ENCODE assay signal across 12 cellular contexts in the genomic region with DNA sequence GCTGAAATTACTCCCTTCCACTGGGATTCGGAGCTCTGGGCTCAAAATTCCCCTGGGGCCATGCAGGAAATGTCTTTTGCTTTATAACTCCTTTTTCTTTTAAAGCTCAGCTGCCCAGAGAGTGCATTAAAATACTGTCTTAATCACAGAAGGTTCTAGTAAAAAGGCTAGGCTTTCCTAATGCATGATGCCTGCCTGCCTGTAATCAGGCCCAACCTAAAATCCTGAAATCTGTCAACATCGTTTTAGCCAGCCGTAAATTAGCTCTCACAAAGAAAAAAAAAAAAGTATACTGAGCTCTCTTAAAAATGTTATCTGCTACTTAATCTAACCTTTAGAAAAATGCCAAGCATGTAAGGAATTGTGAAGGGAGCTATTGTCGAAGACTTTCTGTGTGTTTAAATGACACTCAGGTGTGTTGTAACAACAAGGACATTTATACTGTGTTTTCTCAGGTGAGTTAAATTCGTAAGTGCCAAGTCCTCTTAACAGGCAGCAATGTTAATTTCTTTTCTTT. TPM values are rescaled to one million over a fixed set of nuclear protein-coding genes. Genes with fewer than 3 reads are reported as not detected.
DNase-seq lines count a peak whose midpoint lies in the region; ATAC-seq, FAIRE-seq and TF ChIP-seq lines count a peak whose summit lies in the region.
"Had no signal": no experiment of that assay in that cellular context is flagged by ENCODE, and none has a peak within 500 bp of the region (broad histone marks: within the 10 kb centered on the region; RNA-seq: fewer than 3 reads in every experiment).

No MANE protein-coding gene starts in this region.

- H3K36me3 Mint-ChIP-seq in HFFc6 (ENCODE audit: low read depth) (no peaks in the 10 kb centered on the region), nephron progenitor cell (ENCODE audit: low read depth) (peaks cover 6% of the 10 kb centered on the region), T-helper 17 cell (ENCODE audit: low read depth) (peaks cover 2% of the 10 kb centered on the region)
- H3K36me3 Mint-ChIP-seq: IgD-negative memory B cell, naive B cell had no signal

- no peak for FAIRE-seq in A549 (lab: Jason Lieb, UNC)

- TF ChIP-seq EP300 in A549 (IDR thresholded peaks at IDR 0.05): no peak

- peak overlapping the region; percentile 77 for H3K4me3 Mint-ChIP-seq in HFFc6
- H3K4me3 Mint-ChIP-seq in nephron progenitor cell: peak overlapping the region; percentile 55
- no peak overlapping the region for H3K4me3 Mint-ChIP-seq in T-helper 17 cell
- H3K4me3 Mint-ChIP-seq: IgD-negative memory B cell, naive B cell had no signal

- no peak for TF ChIP-seq POLR2A in A549 (IDR thresholded peaks at IDR 0.05; ENCODE audit: low read length)

- WGBS in A549 (ENCODE audit: missing lambda C conversion rate): 9% methylated on average over 5 of the region's 5 CpGs

- no peak for TF ChIP-seq RAD21 in A549 (conservative IDR thresholded peaks at IDR 0.05 in 1 of 2, IDR thresholded peaks at IDR 0.05 in 1 of 2)

- POLR2A ChIA-PET in A549 (lab: Yijun Ruan, JAX): interaction anchor here (2.3 kb wide), 1 partner anchor 27 kb away, joined by 12 read pairs; a partner anchor contains a TSS

- DNase-seq in A549 (ENCODE audit: low read depth in 1 of 2, low spot score in 1 of 2) (no peak), HFFc6 (peak; percentile 56), dorsolateral prefrontal cortex (no peak), nephron progenitor cell (no peak), T-helper 17 cell (no peak), COR-L47 (lab: John Stamatoyannopoulos, UW) (no peak)
- DNase-seq: AML-193, naive B cell, NCI-H446 had no signal

- peaks cover 72% of the 10 kb centered on the region for H3K4me1 ChIP-seq in A549

- H3K9me3 ChIP-seq in A549 (no peaks in the 10 kb centered on the region), T-helper 17 cell (ENCODE audit: control insufficient read depth, low read length, poor library complexity, severe bottlenecking) (no peaks in the 10 kb centered on the region)

- H3K4me1 Mint-ChIP-seq in HFFc6 (ENCODE audit: low read depth) (peaks cover 59% of the 10 kb centered on the region), nephron progenitor cell (peaks cover 63% of the 10 kb centered on the region), T-helper 17 cell (no peaks in the 10 kb centered on the region)
- H3K4me1 Mint-ChIP-seq: IgD-negative memory B cell, naive B cell had no signal

- H3K4me3 ChIP-seq in A549: no peak overlapping the region
- H3K4me3 ChIP-seq in dorsolateral prefrontal cortex: peak overlapping the region in 3 of 59 donors; percentile 5

- H3K27ac Mint-ChIP-seq in HFFc6 (peak overlapping the region; percentile 62), nephron progenitor cell (peak overlapping the region; percentile 94), T-helper 17 cell (no peak overlapping the region)
- H3K27ac Mint-ChIP-seq: IgD-negative memory B cell, naive B cell had no signal

- ATAC-seq in A549: peak in 1 of 2 experiments; percentile 12; a peak in 2 of 6 replicates
- no peak for ATAC-seq in HG03442 (IDR thresholded peaks at IDR 0.05; ENCODE audit: unreplicated experiment)
- no peak for ATAC-seq in T-helper 17 cell
- ATAC-seq in GM21360 (IDR thresholded peaks at IDR 0.05; ENCODE audit: unreplicated experiment): no peak

- intact Hi-C loops in dorsolateral prefrontal cortex (cut with DNase I): loop anchor here in 1 of 2 donors (10.0 kb wide), 1 partner anchor 140 kb away; no protein-coding TSS in a partner anchor

- peak overlapping the region; percentile 69 for H3K4me2 ChIP-seq in A549

- TF ChIP-seq CTCF in A549 (IDR thresholded peaks at IDR 0.05): no peak
- no peak for TF ChIP-seq CTCF in HFFc6 (IDR thresholded peaks at IDR 0.05)
- TF ChIP-seq CTCF in dorsolateral prefrontal cortex (IDR thresholded peaks at IDR 0.05 in 54 of 56, conservative IDR thresholded peaks at IDR 0.05 in 2 of 56; ENCODE audit: low read depth in 1 of 56, partially characterized antibody in 56 of 56): no peak
- no peak for TF ChIP-seq CTCF in nephron progenitor cell (IDR thresholded peaks at IDR 0.05)

- H3K27me3 ChIP-seq in dorsolateral prefrontal cortex: no peaks in the 10 kb centered on the region

- CTCF ChIA-PET in A549 (lab: Yijun Ruan, JAX): interaction anchor here (0.6 to 3.3 kb wide), 8 partner anchors 9 to 140 kb away, joined by 3 to 20 read pairs (median 3); no protein-coding TSS in a partner anchor

- H3K9me3 Mint-ChIP-seq in HFFc6: no peaks in the 10 kb centered on the region
- no peaks in the 10 kb centered on the region for H3K9me3 Mint-ChIP-seq in nephron progenitor cell
- H3K9me3 Mint-ChIP-seq: IgD-negative memory B cell, naive B cell had no signal

- H3K27me3 Mint-ChIP-seq in HFFc6 (ENCODE audit: insufficient read depth) (no peaks in the 10 kb centered on the region; the same call in 1 of the 2 replicates), nephron progenitor cell (ENCODE audit: low read depth, poor library complexity) (peaks cover 2% of the 10 kb centered on the region), T-helper 17 cell (peaks cover 19% of the 10 kb centered on the region)

- H3K27ac ChIP-seq in A549 (peak overlapping the region; percentile 37 to 65), dorsolateral prefrontal cortex (peak overlapping the region in 52 of 59 donors; percentile 2 to 87 (median 70))

TF ChIP-seq in A549, 52 proteins besides CTCF, POLR2A, EP300 and RAD21:
- TF ChIP-seq MAFK (IDR thresholded peaks at IDR 0.05; ENCODE audit: partially characterized antibody): no peak
- TF ChIP-seq GATA3 (IDR thresholded peaks at IDR 0.05; ENCODE audit: borderline replicate concordance): peak; percentile 76
- 0 out of 4 replicates have a peak, but pooled peaks of 1 of the 2 experiments have one; percentile 27 for TF ChIP-seq CEBPB (IDR thresholded peaks at IDR 0.05)
- no peak for TF ChIP-seq TP53 (CRISPR knock-in tag; IDR thresholded peaks at IDR 0.05)

RNA-seq across cellular contexts. Expression of a gene that starts 26.4 kb away (rescaled TPM):
- polyA plus RNA-seq in A549 (2011; rRNA removed) (30.8 and 31.9 TPM in 2 replicates), A549 (2017; fragmentation: RNase III; extraction: RNeasy Plus Mini Kit Qiagen cat#74134 plus additional on column Dnase treatment) (22.3 to 27.4 TPM (median 24.5 TPM) in 3 replicates)
- 7.7 and 10.3 TPM in 2 replicates for polyA plus RNA-seq in A549 (2012; cell fraction: cytosol; rRNA removed)
- 4.9 and 10.2 TPM in 2 replicates for polyA plus RNA-seq in A549 (2012; cell fraction: nucleus; rRNA removed)
- 68.1 and 68.7 TPM in 2 replicates for polyA minus RNA-seq in A549 (2011; rRNA and poly(A)+ RNA removed)
- 1 to 10 TPM in 4 of 6 experiments, not detected in 2; 1.6 to 2.4 (median 1.8) TPM for total RNA-seq in HFFc6 (2021; fragmentation: NEBNext Ultra II Directional; extraction: Animal tissue kit (Norgen Biotek cat#: 25700))
- total RNA-seq in dorsolateral prefrontal cortex (10 to 100 TPM in 107 of 120 experiments, 1 to 10 TPM in 13; 4.6 to 28.6 (median 15.9) TPM), T-helper 17 cell (not detected)
